1 cellular context compared by ENCODE assay signal in the genomic region with DNA sequence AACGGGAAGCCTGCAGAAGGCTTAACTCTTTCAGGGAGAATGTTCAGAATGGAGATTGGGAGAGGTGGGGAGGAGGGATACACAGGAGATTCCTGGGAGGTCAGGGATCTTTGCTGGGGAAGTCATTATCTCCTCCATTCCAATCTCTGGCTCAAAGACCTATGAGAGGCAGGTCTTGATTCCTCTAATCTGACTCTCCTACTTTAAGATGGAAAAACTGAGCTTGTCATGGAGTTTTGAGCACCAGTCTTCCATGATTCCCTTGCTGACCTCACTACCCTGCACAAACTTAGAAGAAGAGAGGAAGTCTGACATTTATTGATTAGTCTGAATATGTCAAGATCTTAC.
TF ChIP-seq lines count a peak whose summit lies in the region.

No MANE protein-coding gene starts in this region.

TF ChIP-seq in A549, 52 proteins besides CTCF, POLR2A, EP300 and RAD21 (continued from another document):
- TF ChIP-seq ZC3H11A (IDR thresholded peaks at IDR 0.05) = no peak
- TF ChIP-seq CBX8 (IDR thresholded peaks at IDR 0.05) = no peak
- TF ChIP-seq HEYL (CRISPR knock-in tag; IDR thresholded peaks at IDR 0.05) = no peak
- no peak for TF ChIP-seq NFE2L2 (conservative IDR thresholded peaks at IDR 0.05; ENCODE audit: low read length)
- no peak for TF ChIP-seq TFCP2L1 (CRISPR knock-in tag; IDR thresholded peaks at IDR 0.05)
